In the genomic region with DNA sequence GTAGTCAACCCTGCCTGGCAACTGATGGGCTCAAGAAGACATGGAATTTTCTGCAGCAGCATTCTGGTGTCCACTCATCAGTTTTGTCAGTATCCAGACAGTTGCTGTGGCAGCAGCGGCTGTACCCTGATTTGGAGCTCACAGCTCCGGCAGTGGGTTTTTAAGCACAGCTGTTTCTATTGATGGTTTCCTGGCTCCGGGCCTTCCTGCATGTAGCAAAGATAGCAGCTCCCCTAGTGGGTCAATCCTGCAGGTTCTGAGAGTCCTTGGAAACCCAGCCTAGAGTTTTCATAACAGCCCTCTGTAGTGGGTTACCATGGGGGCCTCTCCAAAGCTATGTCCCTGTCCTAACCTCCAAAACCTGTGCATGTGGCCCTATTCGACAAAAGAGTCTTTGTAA, we compare ENCODE assay signal across 12 cellular contexts.
DNase-seq lines count a peak whose midpoint lies in the region; ATAC-seq and TF ChIP-seq lines count a peak whose summit lies in the region.
"Had no signal": no experiment of that assay in that cellular context is flagged by ENCODE, and none has a peak within 500 bp of the region (broad histone marks: within the 10 kb centered on the region; RNA-seq: fewer than 3 reads in every experiment).

No MANE protein-coding gene starts in this region.

- H3K56ac ChIP-seq in IMR-90 (ENCODE audit: extremely low read depth, insufficient read depth, low read length) = no peak overlapping the region

- H4K91ac ChIP-seq in IMR-90 (ENCODE audit: insufficient read depth, low read depth, low read length) = no peak overlapping the region

- no peak overlapping the region for H2AK5ac ChIP-seq in IMR-90 (ENCODE audit: low read depth, low read length)

- no TSS peak for BruUV-seq in IMR-90 (replicated peaks; lab: Mats Ljungman, UMichigan)

- H3K4me3 ChIP-seq in BE2C (ENCODE audit: low read depth, low read length) (no peak overlapping the region), IMR-90 (ENCODE audit: insufficient read depth, low read depth, low read length) (no peak overlapping the region)
- H3K4me3 ChIP-seq: tibial artery had no signal

- peaks cover 21% of the 10 kb centered on the region for H3K9me3 Mint-ChIP-seq in chondrocyte (ENCODE audit: low read depth)
- no peaks in the 10 kb centered on the region for H3K9me3 Mint-ChIP-seq in natural killer cell
- H3K9me3 Mint-ChIP-seq: activated T-helper 17 cell treated with anti-CD3 and anti-CD28 coated beads, Interleukin-2, amount 50 U/mL, for 72 hours had no signal

- H2BK120ac ChIP-seq in IMR-90 (ENCODE audit: low read depth, low read length) = no peak overlapping the region

- no peak overlapping the region for H2BK5ac ChIP-seq in IMR-90 (ENCODE audit: low read depth, low read length, poor library complexity, severe bottlenecking)

- H3K18ac ChIP-seq in IMR-90 (ENCODE audit: low read depth, low read length) = no peak overlapping the region

- no peaks in the 10 kb centered on the region for H3K36me3 ChIP-seq in BE2C
- H3K36me3 ChIP-seq in IMR-90 (ENCODE audit: control insufficient read depth, insufficient read depth, low read length) = no peaks in the 10 kb centered on the region
- H3K36me3 ChIP-seq: tibial artery had no signal

- no peak overlapping the region for H2AK9ac ChIP-seq in IMR-90 (replicated peaks; ENCODE audit: low read depth, low read length, poor library complexity)

- peaks cover 4% of the 10 kb centered on the region for H3K4me1 Mint-ChIP-seq in chondrocyte (ENCODE audit: low read depth)
- no peaks in the 10 kb centered on the region for H3K4me1 Mint-ChIP-seq in natural killer cell
- H3K4me1 Mint-ChIP-seq: activated T-helper 17 cell treated with anti-CD3 and anti-CD28 coated beads, Interleukin-2, amount 50 U/mL, for 72 hours had no signal

- no peak overlapping the region for H4K5ac ChIP-seq in IMR-90 (ENCODE audit: low read depth, low read length)

- CTCF ChIA-PET in IMR-90 (lab: Yijun Ruan, JAX) = no interaction called here

- TF ChIP-seq CTCF in BE2C (IDR thresholded peaks at IDR 0.05; ENCODE audit: low read depth, low read length) = peak; percentile 32
- TF ChIP-seq CTCF in IMR-90 (conservative IDR thresholded peaks at IDR 0.05; ENCODE audit: low read depth, low read length) = no peak
- peak; percentile 38 for TF ChIP-seq CTCF in chondrocyte (IDR thresholded peaks at IDR 0.05)
- TF ChIP-seq CTCF in natural killer cell (IDR thresholded peaks at IDR 0.05) = no peak

- H3K79me1 ChIP-seq in IMR-90 (ENCODE audit: low read depth in 1 of 2, low read length in 2 of 2) = no peaks in the 10 kb centered on the region

- no peak for TF ChIP-seq POLR2A in IMR-90 (IDR thresholded peaks at IDR 0.05; ENCODE audit: low read depth, low read length)

- no peaks in the 10 kb centered on the region for H3K4me1 ChIP-seq in BE2C
- H3K4me1 ChIP-seq in IMR-90 (ENCODE audit: control insufficient read depth, insufficient read depth, low read length) = no peaks in the 10 kb centered on the region
- H3K4me1 ChIP-seq: tibial artery had no signal

- H3K36me3 Mint-ChIP-seq in chondrocyte (ENCODE audit: low read depth) = no peaks in the 10 kb centered on the region
- H3K36me3 Mint-ChIP-seq in natural killer cell = no peaks in the 10 kb centered on the region

- H3K27ac Mint-ChIP-seq in chondrocyte (ENCODE audit: unreplicated experiment) = no peak overlapping the region
- H3K27ac Mint-ChIP-seq in natural killer cell = no peak overlapping the region
- H3K27ac Mint-ChIP-seq: activated T-helper 17 cell treated with anti-CD3 and anti-CD28 coated beads, Interleukin-2, amount 50 U/mL, for 72 hours had no signal

- H4K20me1 ChIP-seq in IMR-90 (ENCODE audit: insufficient read depth, low read length) = no peaks in the 10 kb centered on the region

- no peak overlapping the region for H3K9ac ChIP-seq in IMR-90 (ENCODE audit: low read depth, low read length)

- H4K8ac ChIP-seq in IMR-90 (ENCODE audit: low read depth in 2 of 2, low read length in 2 of 2) = no peak overlapping the region

- intact Hi-C loops in IMR-90 (cut with micrococcal nuclease) = no loop called here
- intact Hi-C loops in natural killer cell (cut with micrococcal nuclease) = no loop called here

- in situ Hi-C loops in IMR-90 (cut with MboI; ENCODE audit: low sequenced_read_pairs) = no loop called here

- 57% methylated on average over 1 of the region's 4 CpGs; no CpG with 5 or more reads in 1 of the 2 experiments for WGBS in IMR-90 (ENCODE audit: extremely low coverage in 2 of 2, insufficient read length in 1 of 2), 2 experiments

- H3K27me3 Mint-ChIP-seq in chondrocyte (ENCODE audit: low read depth) (no peaks in the 10 kb centered on the region), natural killer cell (ENCODE audit: low read depth in 2 of 2) (peaks cover 3 to 6% of the 10 kb centered on the region in 2 donors)

- no peak for TF ChIP-seq RAD21 in IMR-90 (IDR thresholded peaks at IDR 0.05; ENCODE audit: low read length)

- no peaks in the 10 kb centered on the region for H3K9me1 ChIP-seq in IMR-90 (ENCODE audit: insufficient read depth, low read length)

- H2AFZ ChIP-seq in IMR-90 (replicated peaks; ENCODE audit: low read length, poor library complexity) = no peak overlapping the region

- H3K4me2 ChIP-seq in IMR-90 (ENCODE audit: low read depth, low read length) = no peak overlapping the region

- ATAC-seq in IMR-90 (ENCODE audit: low read depth) (peak; percentile 27; the same call in 1 of the 2 replicates), natural killer cell (no peak), HG02642 (IDR thresholded peaks at IDR 0.05; ENCODE audit: poor library complexity, unreplicated experiment) (no peak), HG03469 (IDR thresholded peaks at IDR 0.05; ENCODE audit: unreplicated experiment) (no peak)
- ATAC-seq: activated CD4-positive, CD25-positive, alpha-beta regulatory T cell treated with anti-CD3 and anti-CD28 coated beads, Interleukin-2, amount 50 U/mL, for 24 hours; activated T-helper 17 cell treated with anti-CD3 and anti-CD28 coated beads, Interleukin-2, amount 50 U/mL, for 72 hours had no signal

- H3K9me3 ChIP-seq in BE2C = no peaks in the 10 kb centered on the region
- peaks cover 4% of the 10 kb centered on the region for H3K9me3 ChIP-seq in IMR-90 (ENCODE audit: control insufficient read depth, insufficient read depth, low read length)

- no peak overlapping the region for H3K4me3 Mint-ChIP-seq in chondrocyte (ENCODE audit: unreplicated experiment)
- H3K4me3 Mint-ChIP-seq in natural killer cell = no peak overlapping the region
- H3K4me3 Mint-ChIP-seq: activated T-helper 17 cell treated with anti-CD3 and anti-CD28 coated beads, Interleukin-2, amount 50 U/mL, for 72 hours had no signal

- H2BK20ac ChIP-seq in IMR-90 (ENCODE audit: low read depth, low read length) = no peak overlapping the region

- H3K14ac ChIP-seq in IMR-90 (replicated peaks; ENCODE audit: low read depth, low read length) = no peak overlapping the region

- dilution Hi-C loops in IMR-90 (cut with HindIII; ENCODE audit: low sequenced_read_pairs, unreplicated experiment) = no loop called here

- POLR2A ChIA-PET in IMR-90 (lab: Charles Lee; ENCODE audit: unreplicated experiment) = no interaction called here

- H3K23ac ChIP-seq in IMR-90 (ENCODE audit: low read depth, low read length) = no peak overlapping the region

- no peak overlapping the region for H3K27ac ChIP-seq in IMR-90 (ENCODE audit: insufficient read depth, low read length)
- H3K27ac ChIP-seq: tibial artery had no signal

- no peaks in the 10 kb centered on the region for H3K27me3 ChIP-seq in BE2C
- H3K27me3 ChIP-seq in IMR-90 (ENCODE audit: control insufficient read depth, insufficient read depth, low read length) = peaks cover 25% of the 10 kb centered on the region
- H3K27me3 ChIP-seq: tibial artery had no signal

- no peak overlapping the region for H3K4ac ChIP-seq in IMR-90 (ENCODE audit: low read depth, low read length)

- H2BK15ac ChIP-seq in IMR-90 (ENCODE audit: low read depth, low read length) = no peak overlapping the region

- DNase-seq in BE2C (no peak), IMR-90 (peak; percentile 29), chondrocyte (ENCODE audit: low spot score) (no peak), medulla oblongata (ENCODE audit: extremely low spot score) (peak; percentile 17), natural killer cell (no peak), DMS153 (lab: John Stamatoyannopoulos, UW) (no peak)
- DNase-seq: central memory CD4-positive, alpha-beta T cell; tibial artery had no signal

TF ChIP-seq in IMR-90, 13 proteins besides CTCF, POLR2A, EP300 and RAD21:
- TF ChIP-seq FOS (IDR thresholded peaks at IDR 0.05; ENCODE audit: low read depth, low read length) = no peak
- no peak for TF ChIP-seq CHD1 (IDR thresholded peaks at IDR 0.05; ENCODE audit: low read depth, low read length)
- TF ChIP-seq RCOR1 (IDR thresholded peaks at IDR 0.05; ENCODE audit: insufficient replicate concordance, low read length) = no peak
- TF ChIP-seq, protein P1, sequence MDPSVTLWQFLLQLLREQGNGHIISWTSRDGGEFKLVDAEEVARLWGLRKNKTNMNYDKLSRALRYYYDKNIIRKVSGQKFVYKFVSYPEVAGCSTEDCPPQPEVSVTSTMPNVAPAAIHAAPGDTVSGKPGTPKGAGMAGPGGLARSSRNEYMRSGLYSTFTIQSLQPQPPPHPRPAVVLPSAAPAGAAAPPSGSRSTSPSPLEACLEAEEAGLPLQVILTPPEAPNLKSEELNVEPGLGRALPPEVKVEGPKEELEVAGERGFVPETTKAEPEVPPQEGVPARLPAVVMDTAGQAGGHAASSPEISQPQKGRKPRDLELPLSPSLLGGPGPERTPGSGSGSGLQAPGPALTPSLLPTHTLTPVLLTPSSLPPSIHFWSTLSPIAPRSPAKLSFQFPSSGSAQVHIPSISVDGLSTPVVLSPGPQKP (IDR thresholded peaks at IDR 0.05; ENCODE audit: borderline replicate concordance, low read depth, low read length) = no peak
- TF ChIP-seq RFX5 (IDR thresholded peaks at IDR 0.05; ENCODE audit: low read depth, low read length) = no peak
- no peak for TF ChIP-seq MXI1 (IDR thresholded peaks at IDR 0.05; ENCODE audit: borderline replicate concordance, low read depth, low read length)
- no peak for TF ChIP-seq NFE2L2 (IDR thresholded peaks at IDR 0.05; ENCODE audit: low read depth, low read length)
- no peak for TF ChIP-seq CEBPB (IDR thresholded peaks at IDR 0.05; ENCODE audit: low read depth, low read length)
- no peak for TF ChIP-seq BHLHE40 (IDR thresholded peaks at IDR 0.05; ENCODE audit: low read depth, low read length)
- TF ChIP-seq, protein P2, sequence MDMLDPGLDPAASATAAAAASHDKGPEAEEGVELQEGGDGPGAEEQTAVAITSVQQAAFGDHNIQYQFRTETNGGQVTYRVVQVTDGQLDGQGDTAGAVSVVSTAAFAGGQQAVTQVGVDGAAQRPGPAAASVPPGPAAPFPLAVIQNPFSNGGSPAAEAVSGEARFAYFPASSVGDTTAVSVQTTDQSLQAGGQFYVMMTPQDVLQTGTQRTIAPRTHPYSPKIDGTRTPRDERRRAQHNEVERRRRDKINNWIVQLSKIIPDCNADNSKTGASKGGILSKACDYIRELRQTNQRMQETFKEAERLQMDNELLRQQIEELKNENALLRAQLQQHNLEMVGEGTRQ (IDR thresholded peaks at IDR 0.05; ENCODE audit: low read depth, low read length) = no peak

Comparison
In these comparisons a context has a peak if more than half of its experiments do, and no peak if none do; other contexts are left out.
1. DNase-seq: peak in IMR-90 (single experiment) and medulla oblongata (single experiment); none in BE2C (single experiment), chondrocyte (single experiment), natural killer cell (single experiment) and DMS153 (single experiment).
2. CTCF ChIP-seq: peak in BE2C (single experiment) and chondrocyte (single experiment); none in IMR-90 (single experiment) and natural killer cell (single experiment).